ENCODE assay signal across 7 cellular contexts in the genomic region with DNA sequence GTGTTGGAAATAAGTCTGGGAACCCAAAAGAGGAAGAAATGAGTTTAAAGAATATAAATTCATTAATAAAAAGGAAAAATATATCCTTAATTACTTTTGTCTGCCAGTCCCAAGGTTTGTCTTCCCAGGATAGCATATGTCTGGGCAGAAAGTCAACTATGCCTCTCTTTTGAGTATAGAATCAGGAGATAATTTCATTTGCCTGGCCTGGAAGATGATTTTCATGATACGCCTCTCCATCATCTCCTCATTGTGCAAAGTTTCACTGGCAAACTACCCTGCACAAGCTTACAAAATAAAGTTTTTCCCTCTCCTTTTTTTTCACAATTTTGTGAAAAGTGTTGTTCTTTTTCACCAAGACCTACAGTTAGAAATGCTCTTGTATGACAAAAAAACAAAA.
"Had no signal": no experiment of that assay in that cellular context is flagged by ENCODE, and none has a peak within 500 bp of the region (broad histone marks: within the 10 kb centered on the region; RNA-seq: fewer than 3 reads in every experiment).

No MANE protein-coding gene starts in this region.

- H3K27ac ChIP-seq: HL-60 had no signal

- ATAC-seq: HepG2, K562 had no signal

- H3K4me1 Mint-ChIP-seq: IgD-negative memory B cell had no signal

- H3K4me3 ChIP-seq: K562 had no signal

- H3K27ac Mint-ChIP-seq: IgD-negative memory B cell had no signal

- H3K36me3 Mint-ChIP-seq: IgD-negative memory B cell had no signal

- H3K27me3 Mint-ChIP-seq: IgD-negative memory B cell had no signal

- DNase-seq: IMR-90, KBM-7, KG1 had no signal

- H3K4me3 Mint-ChIP-seq: IgD-negative memory B cell had no signal
